8 cellular contexts compared by ENCODE assay signal in the genomic region with DNA sequence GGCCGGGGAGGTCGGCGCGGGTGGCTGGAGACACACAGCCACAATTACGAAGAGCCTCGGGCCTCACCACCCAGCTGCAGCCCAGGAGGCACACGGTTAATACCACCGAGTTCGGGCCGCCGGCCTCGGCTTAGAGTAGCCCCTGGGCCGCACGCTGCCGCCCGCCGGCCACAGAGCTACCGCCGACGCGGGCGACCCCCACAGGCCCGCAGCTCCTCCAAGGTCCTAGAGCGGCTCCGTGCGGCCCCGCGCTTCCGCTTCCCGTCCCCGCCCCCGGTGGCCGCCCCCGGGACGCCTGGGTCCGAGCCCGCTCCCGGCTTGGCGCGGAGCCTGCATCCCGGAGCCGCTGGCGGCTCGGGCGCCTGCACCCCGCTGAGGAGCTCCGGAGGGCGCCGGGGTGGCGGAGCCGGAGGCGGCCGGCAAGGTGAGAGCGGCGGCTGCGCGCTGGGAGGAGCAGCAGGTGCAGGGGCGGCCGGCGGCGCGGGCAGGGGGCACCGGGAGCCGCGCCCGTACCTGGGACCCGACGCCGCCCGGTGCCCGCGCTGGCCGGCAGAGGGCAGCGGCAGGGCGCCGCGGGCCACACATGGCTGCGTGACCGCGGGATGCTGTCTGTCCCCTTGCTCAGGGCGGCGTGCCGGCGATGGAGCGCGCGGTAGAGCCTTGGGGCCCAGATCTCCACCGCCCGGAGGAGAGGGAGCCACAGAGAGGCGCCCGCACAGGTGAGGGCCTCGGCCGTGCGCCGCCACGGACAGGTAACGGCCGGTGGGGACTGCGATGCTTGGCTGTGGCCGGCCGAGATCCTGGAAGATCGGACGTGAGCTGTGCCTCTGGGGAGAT. TPM values are rescaled to one million over a fixed set of nuclear protein-coding genes. Genes with fewer than 3 reads are reported as not detected.
DNase-seq lines count a peak whose midpoint lies in the region; ATAC-seq and TF ChIP-seq lines count a peak whose summit lies in the region.

ZNF48 (plus strand) TSS at position 266 of the 837 bp plus-strand sequence; CDS start at position 641, 375 bp downstream.

- H4K12ac ChIP-seq in trophoblast cell (ENCODE audit: low read depth, low read length): peak within 1 kb of the TSS; percentile 97

- H4K8ac ChIP-seq in trophoblast cell (ENCODE audit: low read depth, low read length): peak within 1 kb of the TSS; percentile 97

- intact Hi-C loops in left ventricle myocardium inferior (cut with micrococcal nuclease): no loop called here

- no peak for ATAC-seq in GM19395 (IDR thresholded peaks at IDR 0.05; ENCODE audit: unreplicated experiment)

- peak within 1 kb of the TSS; percentile 85 for H3K4ac ChIP-seq in trophoblast cell (ENCODE audit: low read depth, low read length)

- DNase-seq in HEK293T (ENCODE audit: extremely low spot score): peak; percentile 89
- peak; percentile 90 for DNase-seq in NCI-H1105 (lab: John Stamatoyannopoulos, UW)
- peak in 57 of 58 donors; percentile 32 to 95 (median 83) for DNase-seq in anterior cingulate cortex (lab: John Stamatoyannopoulos, UW)
- DNase-seq in left ventricle myocardium inferior: peak; percentile 88
- peak; percentile 60 to 70 for DNase-seq in trophoblast cell

- no peaks in the 10 kb centered on the region for H3K27me3 ChIP-seq in SU-DHL-6 (ENCODE audit: low read length)
- no peaks in the 10 kb centered on the region for H3K27me3 ChIP-seq in left ventricle myocardium inferior (ENCODE audit: low read depth)
- H3K27me3 ChIP-seq in trophoblast cell (ENCODE audit: insufficient read depth, low read length): no peaks in the 10 kb centered on the region

- H3F3A ChIP-seq in SU-DHL-6 (ENCODE audit: insufficient read depth): peaks cover 5% of the 10 kb centered on the region; the same call in 1 of the 2 replicates

- H3K18ac ChIP-seq in trophoblast cell (ENCODE audit: low read length): peak within 1 kb of the TSS; percentile 98

- peak within 1 kb of the TSS; percentile 82 for H3K4me2 ChIP-seq in SU-DHL-6 (ENCODE audit: low read depth, low read length, poor library complexity, severe bottlenecking)
- H3K4me2 ChIP-seq in trophoblast cell (ENCODE audit: low read length): peak within 1 kb of the TSS; percentile 80

- peak within 1 kb of the TSS; percentile 32 for H2BK12ac ChIP-seq in trophoblast cell (ENCODE audit: low read length)

- H3K79me2 ChIP-seq in SU-DHL-6 (ENCODE audit: insufficient read depth, low read length): peaks cover 13% of the 10 kb centered on the region; the same call in 1 of the 2 replicates
- H3K79me2 ChIP-seq in trophoblast cell (ENCODE audit: control insufficient read depth, insufficient read depth, low read length, poor library complexity): peaks cover 17% of the 10 kb centered on the region

- H3K36me3 ChIP-seq in SU-DHL-6 (ENCODE audit: low read length) (no peaks in the 10 kb centered on the region), left ventricle myocardium inferior (peaks cover 15% of the 10 kb centered on the region), trophoblast cell (ENCODE audit: control insufficient read depth in 1 of 2, insufficient read depth in 2 of 2, low read length in 2 of 2) (peaks cover 19 to 20% of the 10 kb centered on the region in 2 experiments)

- H3K9me3 ChIP-seq in SU-DHL-6 (ENCODE audit: insufficient read depth, low read length) (no peaks in the 10 kb centered on the region), left ventricle myocardium inferior (replicated peaks) (no peaks in the 10 kb centered on the region), trophoblast cell (ENCODE audit: insufficient read depth, low read depth, low read length) (no peaks in the 10 kb centered on the region)

- H2AK5ac ChIP-seq in trophoblast cell (ENCODE audit: low read length): peak within 1 kb of the TSS; percentile 89

- H4K91ac ChIP-seq in trophoblast cell (ENCODE audit: low read depth, low read length): peak within 1 kb of the TSS; percentile 96

- no peak within 1 kb of the TSS for H3K23ac ChIP-seq in trophoblast cell (ENCODE audit: low read length)

- H3K14ac ChIP-seq in trophoblast cell (ENCODE audit: low read length): peak within 1 kb of the TSS; percentile 96

- H2BK120ac ChIP-seq in trophoblast cell (ENCODE audit: insufficient read depth, low read length, poor library complexity): peak within 1 kb of the TSS; percentile 89

- H4K20me1 ChIP-seq in SU-DHL-6 (ENCODE audit: low read depth, low read length): no peaks in the 10 kb centered on the region

- TF ChIP-seq CTCF in SU-DHL-6 (IDR thresholded peaks at IDR 0.05; ENCODE audit: insufficient read depth, low read length, poor library complexity, severe bottlenecking) (no peak), left ventricle myocardium inferior (IDR thresholded peaks at IDR 0.05; ENCODE audit: borderline replicate concordance) (peak; percentile 49)

- peak within 1 kb of the TSS; percentile 93 for H2BK5ac ChIP-seq in trophoblast cell (ENCODE audit: low read depth, low read length, poor library complexity)

- WGBS in trophoblast cell (ENCODE audit: extremely low coverage, insufficient coverage, insufficient read length): no CpG with 5 or more reads among the region's 103 CpGs

- H3K27ac ChIP-seq in SU-DHL-6 (ENCODE audit: low read depth, low read length) (peak within 1 kb of the TSS; percentile 27; the same call in 1 of the 2 replicates), left ventricle myocardium inferior (replicated peaks) (peak within 1 kb of the TSS; percentile 92), trophoblast cell (ENCODE audit: low read depth, low read length) (peak within 1 kb of the TSS; percentile 97)

- H3K4me1 ChIP-seq in left ventricle myocardium inferior (peaks cover 37% of the 10 kb centered on the region), trophoblast cell (ENCODE audit: control insufficient read depth in 1 of 2, insufficient read depth in 2 of 2, low read length in 2 of 2) (peaks cover 14 to 18% of the 10 kb centered on the region in 2 experiments)

- H3K9me2 ChIP-seq in SU-DHL-6 (replicated peaks; ENCODE audit: insufficient read depth, low read length): no peaks in the 10 kb centered on the region

- peak within 1 kb of the TSS; percentile 87 for H2AFZ ChIP-seq in SU-DHL-6 (ENCODE audit: low read depth, low read length, severe bottlenecking)
- H2AFZ ChIP-seq in trophoblast cell (ENCODE audit: insufficient read depth, low read length, poor library complexity): peak within 1 kb of the TSS; percentile 61

- H3K9ac ChIP-seq in SU-DHL-6 (ENCODE audit: low read length) (peak within 1 kb of the TSS; percentile 70), trophoblast cell (ENCODE audit: low read length) (peak within 1 kb of the TSS; percentile 93)

- POLR2A ChIA-PET in HEK293T (lab: Yijun Ruan, JAX): interaction anchor here (0.6 to 5.0 kb wide), 23 partner anchors 9 to 350 kb away, joined by 3 to 97 read pairs (median 5); partner anchors contain the start of genes CD2BP2, CORO1A, DCTPP1 and SEPTIN1

- peak within 1 kb of the TSS; percentile 63 for H3K4me3 ChIP-seq in GM08714 (ENCODE audit: low read length)
- peak within 1 kb of the TSS; percentile 74 for H3K4me3 ChIP-seq in SU-DHL-6 (ENCODE audit: insufficient read depth, low read length, poor library complexity, severe bottlenecking)
- peak within 1 kb of the TSS; percentile 94 for H3K4me3 ChIP-seq in left ventricle myocardium inferior
- H3K4me3 ChIP-seq in trophoblast cell (ENCODE audit: low read depth, low read length): peak within 1 kb of the TSS; percentile 92

- H3K79me1 ChIP-seq in trophoblast cell (ENCODE audit: low read length): peaks cover 26% of the 10 kb centered on the region

- CTCF ChIA-PET in HEK293T (lab: Yijun Ruan, JAX): interaction anchor here (0.8 to 2.1 kb wide), 12 partner anchors 10 to 234 kb away, joined by 3 to 15 read pairs (median 5); partner anchors contain the start of genes DCTPP1 and ZNF771

TF ChIP-seq in HEK293T, 16 proteins besides CTCF, POLR2A, EP300 and RAD21:
- 0 out of 2 replicates have a peak, but pooled peaks have one; percentile 48 for TF ChIP-seq CTBP1 (IDR thresholded peaks at IDR 0.05; ENCODE audit: borderline replicate concordance)
- peak; percentile 89; the same call in 1 of the 2 replicates for TF ChIP-seq FOXM1 (IDR thresholded peaks at IDR 0.05; ENCODE audit: borderline replicate concordance)
- TF ChIP-seq BHLHE40 (IDR thresholded peaks at IDR 0.05; ENCODE audit: borderline replicate concordance): no peak
- no peak for TF ChIP-seq HDGF (IDR thresholded peaks at IDR 0.05; ENCODE audit: borderline replicate concordance)
- TF ChIP-seq ZNF384 (IDR thresholded peaks at IDR 0.05): no peak
- TF ChIP-seq L3MBTL2 (conservative IDR thresholded peaks at IDR 0.05): peak; percentile 64

RNA-seq across cellular contexts. Expression of gene ZNF48, which starts in this region (rescaled TPM):
- 5.0 TPM for total RNA-seq in left ventricle myocardium inferior
- polyA plus RNA-seq in trophoblast cell (2013): 11.6 and 12.1 TPM in 2 replicates

Comparison
In these comparisons a context has a peak if more than half of its experiments do, and no peak if none do; other contexts are left out.
1. H3K27ac ChIP-seq: peak in every context shown above with its lines; median percentile 97 in trophoblast cell; 92 in left ventricle myocardium inferior; 27 in SU-DHL-6.